In genomic region chr11:12694182-12694531, GRCh38 we compare ENCODE assay signal across 8 cellular contexts. TPM values are rescaled to one million over a fixed set of nuclear protein-coding genes. Genes with fewer than 3 reads are reported as not detected.
DNase-seq lines count a peak whose midpoint lies in the region; ATAC-seq and TF ChIP-seq lines count a peak whose summit lies in the region.

No MANE protein-coding gene starts in this region.

- WGBS in stomach, 5 donors = 2 to 9% (median 7%) methylated on average over 6 of the region's 6 CpGs

- ATAC-seq in GM19467 (IDR thresholded peaks at IDR 0.05; ENCODE audit: unreplicated experiment) = no peak

- intact Hi-C loops in ascending aorta (cut with DNase I) (loop anchor here (5.0 kb wide), 3 partner anchors 98 to 317 kb away; partner anchors contain the start of gene PARVA), stomach (cut with DNase I; ENCODE audit: low total_unique reads) (no loop called here)

- no peaks in the 10 kb centered on the region for H3K9me3 ChIP-seq in ascending aorta
- no peaks in the 10 kb centered on the region for H3K9me3 ChIP-seq in stomach

- H3K27me3 ChIP-seq in ascending aorta (no peaks in the 10 kb centered on the region), stomach (no peaks in the 10 kb centered on the region)

- DNase-seq in KBM-7 = peak; percentile 35
- DNase-seq in ascending aorta (ENCODE audit: low spot score in 2 of 2) = no peak
- DNase-seq in iris pigment epithelial cell (ENCODE audit: low read depth) = peak; percentile 59
- peak; percentile 61 for DNase-seq in stomach
- DNase-seq in substantia nigra (lab: John Stamatoyannopoulos, UW) = no peak
- no peak for DNase-seq in effector CD4-positive, alpha-beta T cell
- DNase-seq in erythroblast (lab: John Stamatoyannopoulos, UW) = no peak

- no peaks in the 10 kb centered on the region for H3K36me3 ChIP-seq in ascending aorta
- no peaks in the 10 kb centered on the region for H3K36me3 ChIP-seq in stomach

- TF ChIP-seq POLR2A in stomach (IDR thresholded peaks at IDR 0.05) = no peak
- TF ChIP-seq POLR2A in erythroblast (IDR thresholded peaks at IDR 0.05; ENCODE audit: low read length) = no peak

- H3K27ac ChIP-seq in ascending aorta (peak overlapping the region; percentile 93 to 94), stomach (peak overlapping the region; percentile 76 to 94 (median 88)), substantia nigra (ENCODE audit: low read depth, low read length, poor library complexity, severe bottlenecking) (no peak overlapping the region)

- in situ Hi-C loops in KBM-7 (cut with MboI; ENCODE audit: low pct_unique_long_range_greater_than_20kb, low sequenced_read_pairs) = no loop called here

- TF ChIP-seq CTCF in ascending aorta (IDR thresholded peaks at IDR 0.05) (no peak), stomach (IDR thresholded peaks at IDR 0.05) (no peak)

- TF ChIP-seq EP300 in stomach (IDR thresholded peaks at IDR 0.05) = no peak

- peaks cover 9 to 39% of the 10 kb centered on the region in 2 donors for H3K4me1 ChIP-seq in ascending aorta
- peaks cover 42 to 90% (median 62%) of the 10 kb centered on the region in 4 donors for H3K4me1 ChIP-seq in stomach

- peak overlapping the region; percentile 31 to 47 for H3K4me3 ChIP-seq in ascending aorta
- H3K4me3 ChIP-seq in stomach = peak overlapping the region in 1 of 4 donors; percentile 5

RNA-seq across cellular contexts. Expression of gene TEAD1, which starts 19.9 kb away (rescaled TPM):
- total RNA-seq in ascending aorta (112 TPM), stomach (100 to 1,000 TPM in 1 of 5 donors, 10 to 100 TPM in 4; 52.5 to 133 (median 85.0) TPM)
- polyA plus RNA-seq in stomach = 10 to 100 TPM in 1 of 3 donors, 1 to 10 TPM in 2; 4.9 to 13.1 (median 8.4) TPM

Comparison
In these comparisons a context has a peak if more than half of its experiments do, and no peak if none do; other contexts are left out.
1. DNase-seq: peak in KBM-7 (single experiment), iris pigment epithelial cell (single experiment) and stomach (single experiment); none in ascending aorta (0 of 2), substantia nigra (0 of 49), effector CD4-positive, alpha-beta T cell (single experiment) and erythroblast (0 of 2).